21 cellular contexts compared by ENCODE assay signal in genomic region chr4:55933611-55934010, GRCh38. TPM values are rescaled to one million over a fixed set of nuclear protein-coding genes. Genes with fewer than 3 reads are reported as not detected.
DNase-seq lines count a peak whose midpoint lies in the region; FAIRE-seq and TF ChIP-seq lines count a peak whose summit lies in the region.
"Had no signal": no experiment of that assay in that cellular context is flagged by ENCODE, and none has a peak within 500 bp of the region (broad histone marks: within the 10 kb centered on the region; RNA-seq: fewer than 3 reads in every experiment).

No MANE protein-coding gene starts in this region.

- H3K79me2 ChIP-seq in keratinocyte (ENCODE audit: control insufficient read depth, insufficient read depth, low read length): no peaks in the 10 kb centered on the region

- 89% methylated on average over 2 of the region's 2 CpGs; no CpG with 5 or more reads in 1 of the 2 experiments for whole genome bisulfite sequencing in mesodermal cell (ENCODE audit: insufficient coverage in 2 of 2), 2 experiments
- 74% methylated on average over 2 of the region's 2 CpGs for WGBS in mesenchymal stem cell

- no peak overlapping the region for H4K8ac ChIP-seq in mesenchymal stem cell (ENCODE audit: low read length)

- H3K27ac ChIP-seq in keratinocyte (ENCODE audit: control insufficient read depth, insufficient read depth, low read length) (no peak overlapping the region), mesodermal cell (ENCODE audit: low read depth, low read length, severe bottlenecking) (peak overlapping the region; percentile 36), mesenchymal stem cell (ENCODE audit: low read length, poor library complexity, severe bottlenecking) (no peak overlapping the region)
- H3K27ac ChIP-seq: 22Rv1, A549, C4-2B, HL-60 had no signal

- H3K36me3 ChIP-seq in keratinocyte (ENCODE audit: control insufficient read depth in 2 of 2, extremely low read depth in 1 of 2, insufficient read depth in 2 of 2, low read length in 2 of 2) (no peaks in the 10 kb centered on the region), mesodermal cell (ENCODE audit: control insufficient read depth, insufficient read depth, low read length) (no peaks in the 10 kb centered on the region), mesenchymal stem cell (ENCODE audit: control insufficient read depth in 1 of 2, insufficient read depth in 2 of 2, low read depth in 1 of 2, low read length in 2 of 2) (no peaks in the 10 kb centered on the region)

- H2AFZ ChIP-seq in keratinocyte (ENCODE audit: control insufficient read depth, low read length) (no peak overlapping the region), mesenchymal stem cell (ENCODE audit: low read depth, low read length) (no peak overlapping the region)

- no peaks in the 10 kb centered on the region for H3K9me1 ChIP-seq in keratinocyte (ENCODE audit: control insufficient read depth, extremely low read depth, insufficient read depth, low read length)

- H2BK5ac ChIP-seq in mesenchymal stem cell (ENCODE audit: low read depth, low read length, poor library complexity, severe bottlenecking): no peak overlapping the region

- no peak overlapping the region for H3K14ac ChIP-seq in mesenchymal stem cell (ENCODE audit: low read length in 2 of 2)

- dilution Hi-C loops in keratinocyte (cut with MboI; ENCODE audit: extremely low pct_ligation_motif_present, low sequenced_read_pairs): no loop called here

- no peak overlapping the region for H2BK12ac ChIP-seq in mesenchymal stem cell (ENCODE audit: low read length in 2 of 2)

- H3K9me3 ChIP-seq in keratinocyte (ENCODE audit: control insufficient read depth, low read depth, low read length) (no peaks in the 10 kb centered on the region), mesodermal cell (ENCODE audit: control insufficient read depth, low read length) (peaks cover 17% of the 10 kb centered on the region), mesenchymal stem cell (ENCODE audit: control insufficient read depth, low read length) (peaks cover 7% of the 10 kb centered on the region)

- H3K4me1 ChIP-seq in keratinocyte (ENCODE audit: control insufficient read depth, extremely low read depth, insufficient read depth, low read length) (no peaks in the 10 kb centered on the region), mesodermal cell (ENCODE audit: control insufficient read depth, insufficient read depth, low read length, poor library complexity, severe bottlenecking) (peaks cover 14% of the 10 kb centered on the region), mesenchymal stem cell (ENCODE audit: control insufficient read depth, insufficient read depth, low read depth, low read length) (no peaks in the 10 kb centered on the region)
- H3K4me1 ChIP-seq: A549 had no signal

- no peak overlapping the region for H3K4me2 ChIP-seq in keratinocyte (ENCODE audit: control insufficient read depth, extremely low read depth, insufficient read depth, low read depth, low read length)
- H3K4me2 ChIP-seq in mesenchymal stem cell (ENCODE audit: low read length, poor library complexity, severe bottlenecking): no peak overlapping the region
- H3K4me2 ChIP-seq: A549 had no signal

- H2BK120ac ChIP-seq in mesenchymal stem cell (ENCODE audit: low read depth, low read length): no peak overlapping the region

- no peak overlapping the region for H3K4me3 ChIP-seq in keratinocyte (ENCODE audit: control insufficient read depth in 2 of 3, extremely low read depth in 1 of 3, insufficient read depth in 2 of 3, low read depth in 1 of 3, low read length in 3 of 3)
- H3K4me3 ChIP-seq in mesodermal cell (ENCODE audit: extremely low read depth, insufficient read depth, low read length, poor library complexity, severe bottlenecking): no peak overlapping the region
- H3K4me3 ChIP-seq in mesenchymal stem cell (ENCODE audit: insufficient read depth in 1 of 2, low read depth in 1 of 2, low read length in 2 of 2): no peak overlapping the region
- no peak overlapping the region for H3K4me3 ChIP-seq in foreskin fibroblast (ENCODE audit: low read depth in 1 of 2, low read length in 2 of 2)
- H3K4me3 ChIP-seq: A549 had no signal

- no peaks in the 10 kb centered on the region for H4K20me1 ChIP-seq in keratinocyte (ENCODE audit: control insufficient read depth, extremely low read depth, insufficient read depth, low read length)

- peak; percentile 13 for FAIRE-seq in keratinocyte (lab: Jason Lieb, UNC)
- FAIRE-seq: A549, GM12892, GM18507, H1 had no signal

- peak overlapping the region in 1 of 2 experiments; percentile 14 for H3K23ac ChIP-seq in mesenchymal stem cell (ENCODE audit: low read length in 2 of 2)

- H3K9ac ChIP-seq in keratinocyte (ENCODE audit: control insufficient read depth, extremely low read depth, insufficient read depth, low read length): no peak overlapping the region
- no peak overlapping the region for H3K9ac ChIP-seq in mesenchymal stem cell (ENCODE audit: low read length)

- no peaks in the 10 kb centered on the region for H3K79me1 ChIP-seq in mesenchymal stem cell (replicated peaks; ENCODE audit: low read length, poor library complexity, severe bottlenecking)

- DNase-seq in Caki2 (ENCODE audit: low read depth): peak; percentile 2
- DNase-seq in amniotic epithelial cell (ENCODE audit: low read depth): peak; percentile 60
- DNase-seq in keratinocyte (ENCODE audit: low read depth, low spot score): no peak
- no peak for DNase-seq in mesenchymal stem cell
- no peak for DNase-seq in activated gamma-delta T cell (lab: John Stamatoyannopoulos, UW)
- no peak for DNase-seq in foreskin fibroblast
- DNase-seq: AML-193; Caco-2; CD4-positive, alpha-beta T cell; DMS153; DMS79; GDM1; H9 had no signal

- H2BK15ac ChIP-seq in mesenchymal stem cell (ENCODE audit: low read depth, poor library complexity, severe bottlenecking): no peak overlapping the region

- no peak overlapping the region for H2AK5ac ChIP-seq in mesenchymal stem cell (ENCODE audit: low read length, severe bottlenecking)

- no peak for TF ChIP-seq CTCF in keratinocyte (optimal IDR thresholded peaks at IDR 0.05 in 1 of 3, IDR thresholded peaks at IDR 0.05 in 1 of 3, conservative IDR thresholded peaks at IDR 0.05 in 1 of 3; ENCODE audit: extremely low read depth in 1 of 3, insufficient read depth in 2 of 3, low read length in 3 of 3)
- no peak for TF ChIP-seq CTCF in foreskin fibroblast (IDR thresholded peaks at IDR 0.05; ENCODE audit: low read depth, low read length)

- H3K4ac ChIP-seq in mesenchymal stem cell (ENCODE audit: low read depth in 1 of 2, low read length in 2 of 2): no peak overlapping the region

- H3K27me3 ChIP-seq in keratinocyte (ENCODE audit: control insufficient read depth, extremely low read depth, insufficient read depth, low read length) (no peaks in the 10 kb centered on the region), mesenchymal stem cell (ENCODE audit: control insufficient read depth in 1 of 2, insufficient read depth in 1 of 2, low read length in 2 of 2) (no peaks in the 10 kb centered on the region)

- no peak overlapping the region for H3K18ac ChIP-seq in mesenchymal stem cell (ENCODE audit: low read depth in 1 of 2, low read length in 2 of 2)

- H4K91ac ChIP-seq in mesenchymal stem cell (ENCODE audit: low read length): no peak overlapping the region

- in situ Hi-C loops in Caki2 (cut with HindIII; ENCODE audit: low pct_unique_long_range_greater_than_20kb, low sequenced_read_pairs): no loop called here

RNA-seq across cellular contexts. Expression of gene CEP135, which starts 15.1 kb away (rescaled TPM):
- total RNA-seq in Caki2 (2014; rRNA removed; shearing (Covaris generic); ENCODE audit: low replicate concordance): 0.81 and 5.2 TPM in 2 replicates
- polyA plus RNA-seq in keratinocyte: 2.6 to 5.4 TPM (median 3.5 TPM) in 3 replicates
- polyA plus RNA-seq in keratinocyte (2011; ENCODE audit: low read depth): 4.9 TPM
- 1.4 and 2.4 TPM in 2 replicates for polyA plus RNA-seq in keratinocyte (2011; cell fraction: cytosol; rRNA removed)
- polyA plus RNA-seq in keratinocyte (2011; cell fraction: nucleus; rRNA removed): 5.4 and 9.6 TPM in 2 replicates
- 1.9 and 3.2 TPM in 2 replicates for polyA plus RNA-seq in keratinocyte (2012; ENCODE audit: low replicate concordance)
- 0.49 to 6.3 TPM (median 1.5 TPM) in 3 replicates for polyA minus RNA-seq in keratinocyte
- 3.5 TPM for polyA minus RNA-seq in keratinocyte (2011; cell fraction: cytosol; rRNA and poly(A)+ RNA removed)
- 5.2 and 8.2 TPM in 2 replicates for polyA minus RNA-seq in keratinocyte (2011; cell fraction: nucleus; rRNA and poly(A)+ RNA removed)
- polyA plus RNA-seq in mesodermal cell (2013, experiment 1 of 2): 10.3 TPM
- polyA plus RNA-seq in mesodermal cell (2013, experiment 2 of 2): 12.3 TPM
- 4.5 TPM for polyA plus RNA-seq in mesenchymal stem cell (2013, experiment 1 of 2)
- polyA plus RNA-seq in mesenchymal stem cell (2013, experiment 2 of 2): 4.3 TPM

Comparison
In these comparisons a context has a peak if more than half of its experiments do, and no peak if none do; other contexts are left out.
1. DNase-seq: peak in Caki2 (single experiment) and amniotic epithelial cell (single experiment); none in keratinocyte (single experiment), mesenchymal stem cell (single experiment), activated gamma-delta T cell (single experiment) and foreskin fibroblast (0 of 2).